In genomic region chr4:3332498-3332897, GRCh38 we compare ENCODE assay signal across 1 cellular context.
TF ChIP-seq lines count a peak whose summit lies in the region.

No MANE protein-coding gene starts in this region.

TF ChIP-seq in GM23338, 12 proteins besides CTCF, POLR2A, EP300 and RAD21 (continued from another document):
- TF ChIP-seq, protein P1, sequence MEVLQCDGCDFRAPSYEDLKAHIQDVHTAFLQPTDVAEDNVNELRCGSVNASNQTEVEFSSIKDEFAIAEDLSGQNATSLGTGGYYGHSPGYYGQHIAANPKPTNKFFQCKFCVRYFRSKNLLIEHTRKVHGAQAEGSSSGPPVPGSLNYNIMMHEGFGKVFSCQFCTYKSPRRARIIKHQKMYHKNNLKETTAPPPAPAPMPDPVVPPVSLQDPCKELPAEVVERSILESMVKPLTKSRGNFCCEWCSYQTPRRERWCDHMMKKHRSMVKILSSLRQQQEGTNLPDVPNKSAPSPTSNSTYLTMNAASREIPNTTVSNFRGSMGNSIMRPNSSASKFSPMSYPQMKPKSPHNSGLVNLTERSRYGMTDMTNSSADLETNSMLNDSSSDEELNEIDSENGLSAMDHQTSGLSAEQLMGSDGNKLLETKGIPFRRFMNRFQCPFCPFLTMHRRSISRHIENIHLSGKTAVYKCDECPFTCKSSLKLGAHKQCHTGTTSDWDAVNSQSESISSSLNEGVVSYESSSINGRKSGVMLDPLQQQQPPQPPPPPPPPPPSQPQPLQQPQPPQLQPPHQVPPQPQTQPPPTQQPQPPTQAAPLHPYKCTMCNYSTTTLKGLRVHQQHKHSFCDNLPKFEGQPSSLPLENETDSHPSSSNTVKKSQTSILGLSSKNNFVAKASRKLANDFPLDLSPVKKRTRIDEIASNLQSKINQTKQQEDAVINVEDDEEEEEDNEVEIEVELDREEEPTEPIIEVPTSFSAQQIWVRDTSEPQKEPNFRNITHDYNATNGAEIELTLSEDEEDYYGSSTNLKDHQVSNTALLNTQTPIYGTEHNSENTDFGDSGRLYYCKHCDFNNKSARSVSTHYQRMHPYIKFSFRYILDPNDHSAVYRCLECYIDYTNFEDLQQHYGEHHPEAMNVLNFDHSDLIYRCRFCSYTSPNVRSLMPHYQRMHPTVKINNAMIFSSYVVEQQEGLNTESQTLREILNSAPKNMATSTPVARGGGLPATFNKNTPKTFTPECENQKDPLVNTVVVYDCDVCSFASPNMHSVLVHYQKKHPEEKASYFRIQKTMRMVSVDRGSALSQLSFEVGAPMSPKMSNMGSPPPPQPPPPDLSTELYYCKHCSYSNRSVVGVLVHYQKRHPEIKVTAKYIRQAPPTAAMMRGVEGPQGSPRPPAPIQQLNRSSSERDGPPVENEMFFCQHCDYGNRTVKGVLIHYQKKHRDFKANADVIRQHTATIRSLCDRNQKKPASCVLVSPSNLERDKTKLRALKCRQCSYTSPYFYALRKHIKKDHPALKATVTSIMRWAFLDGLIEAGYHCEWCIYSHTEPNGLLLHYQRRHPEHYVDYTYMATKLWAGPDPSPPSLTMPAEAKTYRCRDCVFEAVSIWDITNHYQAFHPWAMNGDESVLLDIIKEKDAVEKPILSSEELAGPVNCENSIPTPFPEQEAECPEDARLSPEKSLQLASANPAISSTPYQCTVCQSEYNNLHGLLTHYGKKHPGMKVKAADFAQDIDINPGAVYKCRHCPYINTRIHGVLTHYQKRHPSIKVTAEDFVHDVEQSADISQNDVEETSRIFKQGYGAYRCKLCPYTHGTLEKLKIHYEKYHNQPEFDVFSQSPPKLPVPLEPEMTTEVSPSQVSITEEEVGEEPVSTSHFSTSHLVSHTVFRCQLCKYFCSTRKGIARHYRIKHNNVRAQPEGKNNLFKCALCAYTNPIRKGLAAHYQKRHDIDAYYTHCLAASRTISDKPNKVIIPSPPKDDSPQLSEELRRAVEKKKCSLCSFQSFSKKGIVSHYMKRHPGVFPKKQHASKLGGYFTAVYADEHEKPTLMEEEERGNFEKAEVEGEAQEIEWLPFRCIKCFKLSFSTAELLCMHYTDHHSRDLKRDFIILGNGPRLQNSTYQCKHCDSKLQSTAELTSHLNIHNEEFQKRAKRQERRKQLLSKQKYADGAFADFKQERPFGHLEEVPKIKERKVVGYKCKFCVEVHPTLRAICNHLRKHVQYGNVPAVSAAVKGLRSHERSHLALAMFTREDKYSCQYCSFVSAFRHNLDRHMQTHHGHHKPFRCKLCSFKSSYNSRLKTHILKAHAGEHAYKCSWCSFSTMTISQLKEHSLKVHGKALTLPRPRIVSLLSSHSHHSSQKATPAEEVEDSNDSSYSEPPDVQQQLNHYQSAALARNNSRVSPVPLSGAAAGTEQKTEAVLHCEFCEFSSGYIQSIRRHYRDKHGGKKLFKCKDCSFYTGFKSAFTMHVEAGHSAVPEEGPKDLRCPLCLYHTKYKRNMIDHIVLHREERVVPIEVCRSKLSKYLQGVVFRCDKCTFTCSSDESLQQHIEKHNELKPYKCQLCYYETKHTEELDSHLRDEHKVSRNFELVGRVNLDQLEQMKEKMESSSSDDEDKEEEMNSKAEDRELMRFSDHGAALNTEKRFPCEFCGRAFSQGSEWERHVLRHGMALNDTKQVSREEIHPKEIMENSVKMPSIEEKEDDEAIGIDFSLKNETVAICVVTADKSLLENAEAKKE (CRISPR knock-in tag; IDR thresholded peaks at IDR 0.05) = no peak
- no peak for TF ChIP-seq EZH2phosphoT487 (IDR thresholded peaks at IDR 0.05; ENCODE audit: unreplicated experiment)
TF ChIP-seq in GM23338: peak in this region for 0.
